In the genomic region with DNA sequence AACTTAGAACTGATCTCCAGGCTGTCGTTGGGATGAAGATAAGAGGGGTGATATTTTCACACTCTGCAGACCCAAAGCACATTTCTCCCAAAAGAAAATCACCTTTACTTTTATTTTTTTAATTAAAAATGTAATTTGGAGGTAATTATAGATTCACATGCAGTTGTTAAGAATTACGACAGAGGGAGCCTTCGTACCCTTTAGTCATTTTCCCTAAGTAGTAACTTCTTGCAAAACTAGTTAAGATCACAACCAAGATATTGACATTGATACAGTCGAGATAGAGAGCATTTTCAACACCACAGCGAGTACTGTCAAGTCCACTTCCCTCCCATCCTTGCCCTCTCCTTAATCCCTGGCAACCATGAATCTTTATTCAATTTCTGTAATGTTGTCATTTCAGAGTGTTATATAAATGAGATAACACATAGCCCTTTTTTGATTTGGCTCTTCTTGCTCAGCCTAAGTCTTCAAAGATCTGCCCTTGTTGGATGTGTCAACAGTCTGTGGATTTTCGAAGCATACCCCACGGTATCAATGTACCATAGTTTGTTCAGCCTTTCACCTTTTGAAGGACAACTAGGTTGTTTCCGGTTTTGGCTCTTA, we compare ENCODE assay signal across 11 cellular contexts. TPM values are rescaled to one million over a fixed set of nuclear protein-coding genes. Genes with fewer than 3 reads are reported as not detected.
A peak's percentile ranks its signal among the peaks of the same experiment; 100 is the strongest.
DNase-seq lines count a peak whose midpoint lies in the region; TF ChIP-seq lines count a peak whose summit lies in the region.
"Had no signal": no experiment of that assay in that cellular context is flagged by ENCODE, and none has a peak within 500 bp of the region (broad histone marks: within the 10 kb centered on the region; RNA-seq: fewer than 3 reads in every experiment).

No MANE protein-coding gene starts in this region.

- DNase-seq in SIG-M5 treated with dmso at 0.1 percent for 504 hours (lab: John Stamatoyannopoulos, UW; ENCODE audit: unreplicated experiment), result peak; percentile 43
- DNase-seq in SIG-M5 (lab: John Stamatoyannopoulos, UW), result no peak
- DNase-seq in OCI-LY7 (ENCODE audit: low spot score), result peak; percentile 28
- no peak for DNase-seq in epithelial cell of proximal tubule (ENCODE audit: low read depth)
- no peak for DNase-seq in transverse colon
- DNase-seq in H4 (ENCODE audit: low spot score), result no peak
- DNase-seq in brain microvascular endothelial cell, result no peak
- no peak for DNase-seq in ascending aorta (ENCODE audit: low spot score in 2 of 2)
- DNase-seq: H7, hypothalamus, NCI-H2081 had no signal

- H3K4me1 ChIP-seq in OCI-LY7 (ENCODE audit: insufficient read depth, low read length, poor library complexity, severe bottlenecking) (no peaks in the 10 kb centered on the region), transverse colon (no peaks in the 10 kb centered on the region), ascending aorta (no peaks in the 10 kb centered on the region)

- no peak overlapping the region for H3K4me2 ChIP-seq in OCI-LY7 (ENCODE audit: low read length)

- H3K27me3 ChIP-seq in transverse colon, result no peaks in the 10 kb centered on the region
- H3K27me3 ChIP-seq in brain microvascular endothelial cell (replicated peaks), result no peaks in the 10 kb centered on the region
- no peaks in the 10 kb centered on the region for H3K27me3 ChIP-seq in ascending aorta

- in situ Hi-C loops in transverse colon (cut with MboI; ENCODE audit: low pct_ligation_motif_present in 1 of 4, low pct_unique_long_range_greater_than_20kb in 1 of 4, low sequenced_read_pairs in 3 of 4), result no loop called here
- in situ Hi-C loops in brain microvascular endothelial cell (cut with HindIII; ENCODE audit: low pct_ligation_motif_present, low sequenced_read_pairs), result no loop called here

- H3K36me3 ChIP-seq in OCI-LY7 (ENCODE audit: insufficient read depth, low read length) (no peaks in the 10 kb centered on the region), transverse colon (no peaks in the 10 kb centered on the region), brain microvascular endothelial cell (replicated peaks) (no peaks in the 10 kb centered on the region), ascending aorta (no peaks in the 10 kb centered on the region)

- no peak overlapping the region for H3K27ac ChIP-seq in OCI-LY7 (ENCODE audit: low read depth, low read length, poor library complexity, severe bottlenecking)
- no peak overlapping the region for H3K27ac ChIP-seq in transverse colon
- no peak overlapping the region for H3K27ac ChIP-seq in brain microvascular endothelial cell
- no peak overlapping the region for H3K27ac ChIP-seq in ascending aorta

- POLR2A ChIA-PET in OCI-LY7 (lab: Charles Lee), result no interaction called here

- no peak overlapping the region for H2AFZ ChIP-seq in OCI-LY7 (ENCODE audit: low read length)

- no peak overlapping the region for H3K4me3 ChIP-seq in OCI-LY7 (ENCODE audit: low read depth, low read length, poor library complexity, severe bottlenecking)
- H3K4me3 ChIP-seq in epithelial cell of proximal tubule (ENCODE audit: low read depth, low read length), result no peak overlapping the region
- no peak overlapping the region for H3K4me3 ChIP-seq in transverse colon
- no peak overlapping the region for H3K4me3 ChIP-seq in brain microvascular endothelial cell (ENCODE audit: low read depth, low read length)
- H3K4me3 ChIP-seq in ascending aorta, result no peak overlapping the region

- intact Hi-C loops in OCI-LY7 (cut with micrococcal nuclease; ENCODE audit: unreplicated experiment) (loop anchor here (5.0 kb wide), 2 partner anchors 181 to 231 kb away; no protein-coding TSS in a partner anchor), transverse colon (cut with DNase I; ENCODE audit: low total_unique reads) (no loop called here), ascending aorta (cut with DNase I) (no loop called here)

- TF ChIP-seq CTCF in OCI-LY7 (conservative IDR thresholded peaks at IDR 0.05; ENCODE audit: low read length), result peak; percentile 80
- peak; percentile 43 for TF ChIP-seq CTCF in epithelial cell of proximal tubule (conservative IDR thresholded peaks at IDR 0.05; ENCODE audit: low read depth, low read length)
- TF ChIP-seq CTCF in transverse colon (IDR thresholded peaks at IDR 0.05), result peak; percentile 12 to 42 (median 30)
- TF ChIP-seq CTCF in brain microvascular endothelial cell (IDR thresholded peaks at IDR 0.05; ENCODE audit: low read depth, low read length, missing control alignments), result no peak
- TF ChIP-seq CTCF in ascending aorta (IDR thresholded peaks at IDR 0.05), result peak in 1 of 3 experiments; percentile 6

- 39 to 45% methylated on average over 7 to 8 of the region's 8 CpGs for WGBS in transverse colon (ENCODE audit: low coverage in 1 of 2), 2 donors

- no peaks in the 10 kb centered on the region for H3K9me2 ChIP-seq in OCI-LY7 (ENCODE audit: insufficient read depth, low read length)

- no peak for TF ChIP-seq POLR2A in transverse colon (IDR thresholded peaks at IDR 0.05)

- CTCF ChIA-PET in OCI-LY7 (lab: Charles Lee; ENCODE audit: unreplicated experiment), result no interaction called here

- H4K20me1 ChIP-seq in OCI-LY7 (ENCODE audit: insufficient read depth, low read length), result no peaks in the 10 kb centered on the region; the same call in 1 of the 2 replicates

- no peaks in the 10 kb centered on the region for H3K79me2 ChIP-seq in OCI-LY7 (ENCODE audit: insufficient read depth, low read depth, low read length)

- H3K9me3 ChIP-seq in OCI-LY7 (ENCODE audit: low read length), result no peaks in the 10 kb centered on the region
- no peaks in the 10 kb centered on the region for H3K9me3 ChIP-seq in transverse colon
- no peaks in the 10 kb centered on the region for H3K9me3 ChIP-seq in ascending aorta

- BruUV-seq in OCI-LY7 (replicated peaks; lab: Mats Ljungman, UMichigan), result no TSS peak

- TF ChIP-seq EP300 in transverse colon (IDR thresholded peaks at IDR 0.05; ENCODE audit: low read depth), result no peak

RNA-seq across cellular contexts. Expression of a gene that starts 39.6 kb away (rescaled TPM):
- total RNA-seq in OCI-LY7 (2014; rRNA removed; shearing (Covaris generic)), result 0.19 TPM in 1 of 2 replicates, not detected in the other
- total RNA-seq in OCI-LY7 (2022), result 0.04 and 0.11 TPM in 2 replicates
- total RNA-seq in epithelial cell of proximal tubule, result 0.17 TPM in 1 of 2 replicates, not detected in the other
- under 1 TPM in 2 of 4 donors, not detected in 2; 0.14 to 0.20 TPM for total RNA-seq in transverse colon
- 0.02 and 0.17 TPM in 2 replicates for total RNA-seq in H4 (2014; rRNA removed; shearing (Covaris generic))
- not detected for total RNA-seq in ascending aorta

Comparison
In these comparisons a context has a peak if more than half of its experiments do, and no peak if none do; other contexts are left out.
1. DNase-seq: peak in SIG-M5 treated with dmso at 0.1 percent for 504 hours (single experiment) and OCI-LY7 (single experiment); none in SIG-M5 (single experiment), epithelial cell of proximal tubule (single experiment), transverse colon (single experiment), H4 (single experiment), brain microvascular endothelial cell (single experiment) and ascending aorta (0 of 2).